ENCODE assay signal across 8 cellular contexts in the genomic region with DNA sequence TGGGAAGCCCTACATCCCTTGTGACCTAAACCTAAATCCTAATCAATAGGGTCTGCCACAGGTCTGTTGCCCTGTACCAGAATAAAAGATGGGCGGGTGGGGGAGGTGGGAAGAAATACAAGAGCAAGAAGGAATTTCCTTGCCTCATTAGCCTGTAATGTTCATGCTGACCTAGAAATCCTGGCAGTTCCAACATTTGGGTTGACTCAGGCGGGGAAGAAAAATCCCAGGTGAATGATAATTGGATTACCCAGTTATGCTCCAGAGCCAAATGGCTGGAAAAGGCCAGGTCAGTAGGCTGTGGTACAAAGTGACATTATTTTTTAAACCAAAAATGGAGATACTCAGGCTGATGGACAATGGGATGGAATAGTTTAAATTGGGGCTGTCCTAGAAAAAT. TPM values are rescaled to one million over a fixed set of nuclear protein-coding genes. Genes with fewer than 3 reads are reported as not detected.
DNase-seq lines count a peak whose midpoint lies in the region; ATAC-seq, FAIRE-seq and TF ChIP-seq lines count a peak whose summit lies in the region.

No MANE protein-coding gene starts in this region.

- H3K9me1 ChIP-seq in endothelial cell of umbilical vein (replicated peaks; ENCODE audit: control insufficient read depth, extremely low read depth, insufficient read depth, low read length) = no peaks in the 10 kb centered on the region

- H3K79me1 ChIP-seq in trophoblast cell (ENCODE audit: low read length) = peaks cover 15% of the 10 kb centered on the region

- no peak overlapping the region for H3K27ac ChIP-seq in DOHH2 (ENCODE audit: low read depth, low read length)
- peak overlapping the region; percentile 86 for H3K27ac ChIP-seq in PC-9
- peak overlapping the region; percentile 94 for H3K27ac ChIP-seq in endothelial cell of umbilical vein (ENCODE audit: insufficient read depth, low read depth, low read length)
- no peak overlapping the region for H3K27ac ChIP-seq in trophoblast cell (ENCODE audit: low read depth, low read length)

- H3K18ac ChIP-seq in trophoblast cell (ENCODE audit: low read length) = no peak overlapping the region

- H4K91ac ChIP-seq in trophoblast cell (ENCODE audit: low read depth, low read length) = no peak overlapping the region

- H4K12ac ChIP-seq in trophoblast cell (ENCODE audit: low read depth, low read length) = no peak overlapping the region

- H3K9ac ChIP-seq in endothelial cell of umbilical vein (replicated peaks; ENCODE audit: extremely low read depth, insufficient read depth, low read length) = peak overlapping the region; percentile 84
- H3K9ac ChIP-seq in trophoblast cell (ENCODE audit: low read length) = no peak overlapping the region

- H3K36me3 ChIP-seq in DOHH2 (ENCODE audit: control insufficient read depth, low read length) (peaks cover 41% of the 10 kb centered on the region), PC-9 (ENCODE audit: low read depth) (peaks cover 22% of the 10 kb centered on the region), endothelial cell of umbilical vein (ENCODE audit: control insufficient read depth in 2 of 2, extremely low read depth in 1 of 2, insufficient read depth in 2 of 2, low read length in 2 of 2) (no peaks in the 10 kb centered on the region), trophoblast cell (ENCODE audit: control insufficient read depth in 1 of 2, insufficient read depth in 2 of 2, low read length in 2 of 2) (peaks cover 3 to 6% of the 10 kb centered on the region in 2 experiments)

- no peak overlapping the region for H2BK12ac ChIP-seq in trophoblast cell (ENCODE audit: low read length)

- DNase-seq in PC-9 = no peak
- no peak for DNase-seq in endothelial cell of umbilical vein (ENCODE audit: low read depth, low spot score)
- DNase-seq in trophoblast cell = peak in 1 of 2 donors; percentile 21
- no peak for DNase-seq in GM19240 (ENCODE audit: insufficient read length, low spot score)
- no peak for DNase-seq in epidermal melanocyte (ENCODE audit: insufficient read length, low spot score)
- no peak for DNase-seq in NCI-H1417 treated with DMSO at 0.1 percent for 48 hours (lab: John Stamatoyannopoulos, UW)

- peak overlapping the region; percentile 51 for H3K4ac ChIP-seq in trophoblast cell (ENCODE audit: low read depth, low read length)

- peak overlapping the region; percentile 89 for H3K4me3 ChIP-seq in DOHH2 (ENCODE audit: low read length)
- H3K4me3 ChIP-seq in PC-9 = peak overlapping the region; percentile 99
- peak overlapping the region; percentile 74 to 95 (median 77) for H3K4me3 ChIP-seq in endothelial cell of umbilical vein (replicated peaks in 1 of 3; ENCODE audit: insufficient read depth in 1 of 3, low read depth in 1 of 3, low read length in 3 of 3)
- no peak overlapping the region for H3K4me3 ChIP-seq in trophoblast cell (ENCODE audit: low read depth, low read length)

- peak; percentile 73 for FAIRE-seq in endothelial cell of umbilical vein (lab: Jason Lieb, UNC)

- no peak for ATAC-seq in HG02588 (IDR thresholded peaks at IDR 0.05; ENCODE audit: unreplicated experiment)

- TF ChIP-seq CTCF in DOHH2 (IDR thresholded peaks at IDR 0.05; ENCODE audit: low read depth, low read length, poor library complexity, severe bottlenecking) = no peak
- TF ChIP-seq CTCF in PC-9 (conservative IDR thresholded peaks at IDR 0.05) = no peak
- TF ChIP-seq CTCF in endothelial cell of umbilical vein (IDR thresholded peaks at IDR 0.05; ENCODE audit: extremely low read depth in 1 of 2, insufficient read depth in 1 of 2, low read depth in 1 of 2, low read length in 2 of 2) = no peak

- no peak for TF ChIP-seq POLR2A in endothelial cell of umbilical vein (IDR thresholded peaks at IDR 0.05; ENCODE audit: low read depth, low read length)

- peaks cover 66% of the 10 kb centered on the region for H3K4me1 ChIP-seq in DOHH2 (ENCODE audit: control insufficient read depth, low read length)
- peaks cover 71% of the 10 kb centered on the region for H3K4me1 ChIP-seq in PC-9 (replicated peaks; ENCODE audit: insufficient read depth)
- peaks cover 49% of the 10 kb centered on the region for H3K4me1 ChIP-seq in endothelial cell of umbilical vein (ENCODE audit: control insufficient read depth, extremely low read depth, insufficient read depth, low read length)
- peaks cover 14 to 33% of the 10 kb centered on the region in 2 experiments for H3K4me1 ChIP-seq in trophoblast cell (ENCODE audit: control insufficient read depth in 1 of 2, insufficient read depth in 2 of 2, low read length in 2 of 2)

- POLR2A ChIA-PET in PC-9 (lab: Charles Lee; ENCODE audit: unreplicated experiment) (interaction anchor here (0.5 kb wide), 1 partner anchor 394 kb away, joined by 3 read pairs; no protein-coding TSS in a partner anchor), endothelial cell of umbilical vein (lab: Charles Lee) (interaction anchor here (1.6 kb wide), 1 partner anchor 53 kb away, joined by 3 read pairs; no protein-coding TSS in a partner anchor)

- H2BK5ac ChIP-seq in trophoblast cell (ENCODE audit: low read depth, low read length, poor library complexity) = no peak overlapping the region

- H4K20me1 ChIP-seq in DOHH2 (ENCODE audit: control insufficient read depth, insufficient read depth, low read depth, low read length) (peaks cover 5% of the 10 kb centered on the region), PC-9 (ENCODE audit: insufficient read depth) (peaks cover 10% of the 10 kb centered on the region; the same call in 1 of the 2 replicates), endothelial cell of umbilical vein (replicated peaks; ENCODE audit: control insufficient read depth, extremely low read depth, insufficient read depth, low read length) (peaks cover 2% of the 10 kb centered on the region)

- WGBS in trophoblast cell (ENCODE audit: extremely low coverage, insufficient coverage, insufficient read length) = no CpG with 5 or more reads among the region's 2 CpGs

- H3K27me3 ChIP-seq in DOHH2 (ENCODE audit: control insufficient read depth, low read length) (no peaks in the 10 kb centered on the region), PC-9 (ENCODE audit: insufficient read depth, low read depth) (no peaks in the 10 kb centered on the region), endothelial cell of umbilical vein (ENCODE audit: control insufficient read depth in 2 of 2, insufficient read depth in 2 of 2, low read length in 2 of 2) (no peaks in the 10 kb centered on the region), trophoblast cell (ENCODE audit: insufficient read depth, low read length) (no peaks in the 10 kb centered on the region)

- no TSS peak for BruUV-seq in PC-9 (replicated peaks; lab: Mats Ljungman, UMichigan)
- no TSS peak for BruUV-seq in endothelial cell of umbilical vein (replicated peaks; lab: Mats Ljungman, UMichigan)

- no peak overlapping the region for H2AFZ ChIP-seq in PC-9
- no peak overlapping the region for H2AFZ ChIP-seq in endothelial cell of umbilical vein (ENCODE audit: low read depth, low read length)
- no peak overlapping the region for H2AFZ ChIP-seq in trophoblast cell (ENCODE audit: insufficient read depth, low read length, poor library complexity)

- H3K23ac ChIP-seq in trophoblast cell (ENCODE audit: low read length) = no peak overlapping the region

- no peak overlapping the region for H4K8ac ChIP-seq in trophoblast cell (ENCODE audit: low read depth, low read length)

- dilution Hi-C loops in endothelial cell of umbilical vein (cut with MboI; ENCODE audit: extremely low pct_ligation_motif_present, low sequenced_read_pairs) = no loop called here

- H3K79me2 ChIP-seq in DOHH2 (ENCODE audit: control insufficient read depth, low read length) = peaks cover 61% of the 10 kb centered on the region
- H3K79me2 ChIP-seq in PC-9 (ENCODE audit: low read depth) = peaks cover 79% of the 10 kb centered on the region
- H3K79me2 ChIP-seq in endothelial cell of umbilical vein (ENCODE audit: control insufficient read depth, insufficient read depth, low read length) = peaks cover 60% of the 10 kb centered on the region
- peaks cover 18% of the 10 kb centered on the region for H3K79me2 ChIP-seq in trophoblast cell (ENCODE audit: control insufficient read depth, insufficient read depth, low read length, poor library complexity)

- CTCF ChIA-PET in PC-9 (lab: Charles Lee) (no interaction called here), endothelial cell of umbilical vein (lab: Charles Lee) (interaction anchor here (0.8 to 2.2 kb wide), 3 partner anchors 10 to 53 kb away, joined by 3 to 7 read pairs (median 6); no protein-coding TSS in a partner anchor)

- intact Hi-C loops in PC-9 (cut with micrococcal nuclease; ENCODE audit: unreplicated experiment) = loop anchor here (5.0 kb wide), 1 partner anchor 221 kb away; no protein-coding TSS in a partner anchor
- intact Hi-C loops in endothelial cell of umbilical vein (cut with micrococcal nuclease) = loop anchor here (1.0 kb wide), 1 partner anchor 82 kb away; no protein-coding TSS in a partner anchor

- H3K14ac ChIP-seq in trophoblast cell (ENCODE audit: low read length) = no peak overlapping the region

- peak overlapping the region; percentile 87 for H3K4me2 ChIP-seq in DOHH2 (ENCODE audit: low read length)
- H3K4me2 ChIP-seq in PC-9 = peak overlapping the region; percentile 99
- peak overlapping the region; percentile 94 for H3K4me2 ChIP-seq in endothelial cell of umbilical vein (ENCODE audit: insufficient read depth, low read length)
- peak overlapping the region; percentile 63 for H3K4me2 ChIP-seq in trophoblast cell (ENCODE audit: low read length)

- H3F3A ChIP-seq in DOHH2 (ENCODE audit: control insufficient read depth, insufficient read depth) (peaks cover 2% of the 10 kb centered on the region; the same call in 1 of the 2 replicates), PC-9 (ENCODE audit: insufficient read depth, low read depth) (peaks cover 48% of the 10 kb centered on the region)

- H3K9me3 ChIP-seq in DOHH2 (ENCODE audit: control insufficient read depth, insufficient read depth, low read length) = no peaks in the 10 kb centered on the region
- no peaks in the 10 kb centered on the region for H3K9me3 ChIP-seq in PC-9 (ENCODE audit: insufficient read depth, low read depth)
- no peaks in the 10 kb centered on the region for H3K9me3 ChIP-seq in endothelial cell of umbilical vein (replicated peaks; ENCODE audit: control insufficient read depth, insufficient read depth, low read length)
- H3K9me3 ChIP-seq in trophoblast cell (ENCODE audit: insufficient read depth, low read depth, low read length) = peaks cover 3% of the 10 kb centered on the region

- H2AK5ac ChIP-seq in trophoblast cell (ENCODE audit: low read length) = no peak overlapping the region

- H3K9me2 ChIP-seq in DOHH2 (replicated peaks; ENCODE audit: control insufficient read depth, low read length) = no peaks in the 10 kb centered on the region
- no peaks in the 10 kb centered on the region for H3K9me2 ChIP-seq in PC-9 (ENCODE audit: insufficient read depth)

- H2BK120ac ChIP-seq in trophoblast cell (ENCODE audit: insufficient read depth, low read length, poor library complexity) = no peak overlapping the region

RNA-seq across cellular contexts. Expression of a gene that starts 27.3 kb away (rescaled TPM):
- not detected in 2 replicates for total RNA-seq in PC-9 (2021)
- total RNA-seq in endothelial cell of umbilical vein = not detected in 2 replicates
- polyA plus RNA-seq in endothelial cell of umbilical vein = 0.11 TPM in 1 of 2 replicates, not detected in the other
- polyA plus RNA-seq in endothelial cell of umbilical vein (2011; cell fraction: cytosol; rRNA removed) = not detected in 2 replicates
- not detected in 2 replicates for polyA plus RNA-seq in endothelial cell of umbilical vein (2011; cell fraction: nucleus; rRNA removed)
- polyA plus RNA-seq in endothelial cell of umbilical vein (2012) = not detected in 2 replicates
- polyA minus RNA-seq in endothelial cell of umbilical vein = not detected in 2 replicates
- polyA minus RNA-seq in endothelial cell of umbilical vein (2011; cell fraction: cytosol; rRNA and poly(A)+ RNA removed) = not detected
- polyA minus RNA-seq in endothelial cell of umbilical vein (2011; cell fraction: nucleus; rRNA and poly(A)+ RNA removed) = 0.43 TPM in 1 of 2 replicates, not detected in the other
- not detected in 2 replicates for polyA plus RNA-seq in trophoblast cell (2013)

Comparison
In these comparisons a context has a peak if more than half of its experiments do, and no peak if none do; other contexts are left out.
1. H3K27ac ChIP-seq: peak in PC-9 (single experiment) and endothelial cell of umbilical vein (single experiment); none in DOHH2 (single experiment) and trophoblast cell (single experiment).
2. Peak in every context shown above with its lines, with median percentiles within 50 percentile points of each other: H3K4me2 ChIP-seq.